In genomic region chr9:83971485-83971884, GRCh38 we compare ENCODE assay signal across 20 cellular contexts. TPM values are rescaled to one million over a fixed set of nuclear protein-coding genes. Genes with fewer than 3 reads are reported as not detected.
DNase-seq lines count a peak whose midpoint lies in the region; ATAC-seq, FAIRE-seq and TF ChIP-seq lines count a peak whose summit lies in the region.
"Had no signal": no experiment of that assay in that cellular context is flagged by ENCODE, and none has a peak within 500 bp of the region (broad histone marks: within the 10 kb centered on the region; RNA-seq: fewer than 3 reads in every experiment).

No MANE protein-coding gene starts in this region.

- CTCF ChIA-PET in activated CD4-positive, alpha-beta memory T cell treated with anti-CD3 and anti-CD28 coated beads for 36 hours (lab: Charles Lee), result interaction anchor here (0.7 kb wide), 1 partner anchor 11 kb away, joined by 3 read pairs; no protein-coding TSS in a partner anchor
- CTCF ChIA-PET in activated CD4-positive, alpha-beta memory T cell treated with anti-CD3 and anti-CD28 coated beads, Interleukin-2, amount 10 ng/mL, durations not matched to agents 7 days and 5 days (lab: Charles Lee), result interaction anchor here (1.1 to 1.3 kb wide), 2 partner anchors 9 kb away, joined by 3 to 4 read pairs; partner anchors contain the start of gene RMI1

- no peak overlapping the region for H3K4me3 ChIP-seq in neural progenitor cell
- H3K4me3 ChIP-seq: BLaER1, K562 had no signal

- H3K27me3 Mint-ChIP-seq in activated CD4-positive, alpha-beta memory T cell treated with anti-CD3 and anti-CD28 coated beads for 36 hours, result no peaks in the 10 kb centered on the region
- H3K27me3 Mint-ChIP-seq in activated CD4-positive, alpha-beta memory T cell treated with anti-CD3 and anti-CD28 coated beads, Interleukin-2, amount 10 ng/mL, durations not matched to agents 7 days and 5 days, result no peaks in the 10 kb centered on the region
- H3K27me3 Mint-ChIP-seq in T-helper 17 cell, result no peaks in the 10 kb centered on the region
- peaks cover 2% of the 10 kb centered on the region for H3K27me3 Mint-ChIP-seq in endothelial cell (ENCODE audit: unreplicated experiment)
- H3K27me3 Mint-ChIP-seq in neural progenitor cell (ENCODE audit: insufficient read depth, low read depth), result peaks cover 3% of the 10 kb centered on the region

- intact Hi-C loops in activated CD4-positive, alpha-beta memory T cell treated with anti-CD3 and anti-CD28 coated beads for 36 hours (cut with micrococcal nuclease), result loop anchor here (10.0 kb wide), 1 partner anchor 783 kb away; no protein-coding TSS in a partner anchor

- TF ChIP-seq POLR2A in GM12892 (IDR thresholded peaks at IDR 0.05; ENCODE audit: low read depth, low read length), result peak; percentile 20; the same call in 1 of the 2 replicates

- no peak overlapping the region for H3K27ac ChIP-seq in neural progenitor cell
- H3K27ac ChIP-seq: BLaER1, HL-60, RWPE1 had no signal

- peaks cover 49% of the 10 kb centered on the region for H3K4me1 Mint-ChIP-seq in activated CD4-positive, alpha-beta memory T cell treated with anti-CD3 and anti-CD28 coated beads for 36 hours (ENCODE audit: low read depth)
- H3K4me1 Mint-ChIP-seq in activated CD4-positive, alpha-beta memory T cell treated with anti-CD3 and anti-CD28 coated beads, Interleukin-2, amount 10 ng/mL, durations not matched to agents 7 days and 5 days, result peaks cover 42% of the 10 kb centered on the region
- peaks cover 36% of the 10 kb centered on the region for H3K4me1 Mint-ChIP-seq in T-helper 17 cell
- peaks cover 9% of the 10 kb centered on the region for H3K4me1 Mint-ChIP-seq in endothelial cell (ENCODE audit: unreplicated experiment)
- H3K4me1 Mint-ChIP-seq in neural progenitor cell, result peaks cover 14% of the 10 kb centered on the region

- H3K79me2 ChIP-seq in neural progenitor cell (ENCODE audit: low read depth), result peaks cover 82% of the 10 kb centered on the region

- no peaks in the 10 kb centered on the region for H3K9me3 Mint-ChIP-seq in activated CD4-positive, alpha-beta memory T cell treated with anti-CD3 and anti-CD28 coated beads for 36 hours
- no peaks in the 10 kb centered on the region for H3K9me3 Mint-ChIP-seq in activated CD4-positive, alpha-beta memory T cell treated with anti-CD3 and anti-CD28 coated beads, Interleukin-2, amount 10 ng/mL, durations not matched to agents 7 days and 5 days
- H3K9me3 Mint-ChIP-seq in endothelial cell (ENCODE audit: unreplicated experiment), result no peaks in the 10 kb centered on the region
- no peaks in the 10 kb centered on the region for H3K9me3 Mint-ChIP-seq in neural progenitor cell

- H2AFZ ChIP-seq in neural progenitor cell (replicated peaks), result no peak overlapping the region

- H3K4me2 ChIP-seq in neural progenitor cell, result no peak overlapping the region
- H3K4me2 ChIP-seq: BLaER1 had no signal

- no peak for FAIRE-seq in GM12892 (lab: Jason Lieb, UNC)
- FAIRE-seq: K562 had no signal

- H3K9me3 ChIP-seq in T-helper 17 cell (ENCODE audit: control insufficient read depth, low read length, poor library complexity, severe bottlenecking) (no peaks in the 10 kb centered on the region), neural progenitor cell (ENCODE audit: low read depth) (no peaks in the 10 kb centered on the region)
- H3K9me3 ChIP-seq: BLaER1 had no signal

- ATAC-seq in T-helper 17 cell, result no peak
- ATAC-seq: HCT116, K562, PC-3 had no signal

- DNase-seq in activated CD4-positive, alpha-beta memory T cell treated with anti-CD3 and anti-CD28 coated beads for 36 hours, result no peak
- no peak for DNase-seq in activated CD4-positive, alpha-beta memory T cell treated with anti-CD3 and anti-CD28 coated beads, Interleukin-2, amount 10 ng/mL, durations not matched to agents 7 days and 5 days
- no peak for DNase-seq in GM12892 (ENCODE audit: insufficient read length)
- DNase-seq in T-helper 17 cell, result no peak
- no peak for DNase-seq in endothelial cell (ENCODE audit: low spot score)
- no peak for DNase-seq in neural progenitor cell (ENCODE audit: low spot score)
- no peak for DNase-seq in NCI-H146 treated with DMSO at 0.1 percent for 48 hours (lab: John Stamatoyannopoulos, UW; ENCODE audit: unreplicated experiment)
- no peak for DNase-seq in NK-92 (lab: John Stamatoyannopoulos, UW; ENCODE audit: unreplicated experiment)
- DNase-seq: 8988T, GF-D8, NCI-H1417, NCI-H2029, NCI-H2171 treated with DMSO at 0.1 percent for 48 hours, NCI-H774, PC-3 had no signal

- TF ChIP-seq CTCF in endothelial cell (IDR thresholded peaks at IDR 0.05; ENCODE audit: unreplicated experiment), result no peak
- TF ChIP-seq CTCF in neural progenitor cell (IDR thresholded peaks at IDR 0.05), result no peak

- peak overlapping the region; percentile 54 for H3K27ac Mint-ChIP-seq in activated CD4-positive, alpha-beta memory T cell treated with anti-CD3 and anti-CD28 coated beads for 36 hours
- no peak overlapping the region for H3K27ac Mint-ChIP-seq in activated CD4-positive, alpha-beta memory T cell treated with anti-CD3 and anti-CD28 coated beads, Interleukin-2, amount 10 ng/mL, durations not matched to agents 7 days and 5 days
- peak overlapping the region; percentile 34 for H3K27ac Mint-ChIP-seq in T-helper 17 cell
- no peak overlapping the region for H3K27ac Mint-ChIP-seq in endothelial cell (ENCODE audit: unreplicated experiment)
- H3K27ac Mint-ChIP-seq in neural progenitor cell, result no peak overlapping the region

- no peak overlapping the region for H3K4me3 Mint-ChIP-seq in activated CD4-positive, alpha-beta memory T cell treated with anti-CD3 and anti-CD28 coated beads for 36 hours
- H3K4me3 Mint-ChIP-seq in activated CD4-positive, alpha-beta memory T cell treated with anti-CD3 and anti-CD28 coated beads, Interleukin-2, amount 10 ng/mL, durations not matched to agents 7 days and 5 days, result no peak overlapping the region
- H3K4me3 Mint-ChIP-seq in T-helper 17 cell (no peak overlapping the region), endothelial cell (ENCODE audit: unreplicated experiment) (peak overlapping the region; percentile 12), neural progenitor cell (no peak overlapping the region)

- H4K20me1 ChIP-seq in neural progenitor cell (ENCODE audit: low read depth), result peaks cover 98% of the 10 kb centered on the region

- H3K36me3 ChIP-seq in neural progenitor cell, result peaks cover 89% of the 10 kb centered on the region

- H3K4me1 ChIP-seq in neural progenitor cell, result peaks cover 8% of the 10 kb centered on the region

- no peak overlapping the region for H3K9ac ChIP-seq in neural progenitor cell
- H3K9ac ChIP-seq: BLaER1 had no signal

- H3F3A ChIP-seq in neural progenitor cell (ENCODE audit: low read depth), result peaks cover 99% of the 10 kb centered on the region

- peaks cover 80% of the 10 kb centered on the region for H3K36me3 Mint-ChIP-seq in activated CD4-positive, alpha-beta memory T cell treated with anti-CD3 and anti-CD28 coated beads for 36 hours
- H3K36me3 Mint-ChIP-seq in activated CD4-positive, alpha-beta memory T cell treated with anti-CD3 and anti-CD28 coated beads, Interleukin-2, amount 10 ng/mL, durations not matched to agents 7 days and 5 days (ENCODE audit: low read depth), result peaks cover 91% of the 10 kb centered on the region
- H3K36me3 Mint-ChIP-seq in T-helper 17 cell (ENCODE audit: low read depth), result peaks cover 25% of the 10 kb centered on the region
- H3K36me3 Mint-ChIP-seq in endothelial cell (ENCODE audit: low read depth, unreplicated experiment), result peaks cover 68% of the 10 kb centered on the region
- peaks cover 66% of the 10 kb centered on the region for H3K36me3 Mint-ChIP-seq in neural progenitor cell

- POLR2A ChIA-PET in activated CD4-positive, alpha-beta memory T cell treated with anti-CD3 and anti-CD28 coated beads for 36 hours (lab: Charles Lee), result interaction anchor here (1.4 to 2.7 kb wide), 3 partner anchors 8 to 11 kb away, joined by 4 to 13 read pairs (median 8); partner anchors contain the start of genes HNRNPK and RMI1
- POLR2A ChIA-PET in activated CD4-positive, alpha-beta memory T cell treated with anti-CD3 and anti-CD28 coated beads, Interleukin-2, amount 10 ng/mL, durations not matched to agents 7 days and 5 days (lab: Charles Lee), result interaction anchor here (3.4 to 4.1 kb wide), 3 partner anchors 9 to 14 kb away, joined by 18 to 30 read pairs (median 30); partner anchors contain the start of genes HNRNPK and RMI1

- no peaks in the 10 kb centered on the region for H3K27me3 ChIP-seq in neural progenitor cell
- H3K27me3 ChIP-seq: BLaER1 had no signal

RNA-seq across cellular contexts. Expression of gene HNRNPK, which starts 8.5 kb away (rescaled TPM):
- total RNA-seq in activated CD4-positive, alpha-beta memory T cell treated with anti-CD3 and anti-CD28 coated beads for 36 hours, result 100 to 1,000 TPM; 694 to 716 TPM
- total RNA-seq in activated CD4-positive, alpha-beta memory T cell treated with anti-CD3 and anti-CD28 coated beads, Interleukin-2, amount 10 ng/mL, durations not matched to agents 7 days and 5 days, result 100 to 1,000 TPM; 614 to 616 TPM
- 639 TPM for polyA plus RNA-seq in GM12892 (2012; ENCODE audit: missing spikeins)
- total RNA-seq in T-helper 17 cell, result 100 to 1,000 TPM; 612 to 613 TPM
- total RNA-seq in endothelial cell (ENCODE audit: unreplicated experiment), result 614 TPM
- 1,112 and 1,406 TPM in 2 replicates for total RNA-seq in neural progenitor cell (ENCODE audit: low replicate concordance)

RNA-seq across cellular contexts. Expression of gene RMI1, which starts 9.1 kb away (rescaled TPM):
- total RNA-seq in activated CD4-positive, alpha-beta memory T cell treated with anti-CD3 and anti-CD28 coated beads for 36 hours, result 10 to 100 TPM; 20.3 to 22.6 TPM
- total RNA-seq in activated CD4-positive, alpha-beta memory T cell treated with anti-CD3 and anti-CD28 coated beads, Interleukin-2, amount 10 ng/mL, durations not matched to agents 7 days and 5 days, result 10 to 100 TPM; 22.1 to 22.4 TPM
- polyA plus RNA-seq in GM12892 (2012; ENCODE audit: missing spikeins), result 16.6 TPM
- total RNA-seq in T-helper 17 cell (1 to 10 TPM in 1 of 2 donors, under 1 TPM in 1; 0.89 to 2.7 TPM), endothelial cell (ENCODE audit: unreplicated experiment) (11.5 TPM), neural progenitor cell (ENCODE audit: low replicate concordance) (22.9 and 35.7 TPM in 2 replicates)

RNA-seq across cellular contexts. Expression of gene KIF27, which starts 50.3 kb away (rescaled TPM):
- 1 to 10 TPM; 2.6 to 3.0 TPM for total RNA-seq in activated CD4-positive, alpha-beta memory T cell treated with anti-CD3 and anti-CD28 coated beads for 36 hours
- 1 to 10 TPM; 2.3 TPM for total RNA-seq in activated CD4-positive, alpha-beta memory T cell treated with anti-CD3 and anti-CD28 coated beads, Interleukin-2, amount 10 ng/mL, durations not matched to agents 7 days and 5 days
- polyA plus RNA-seq in GM12892 (2012; ENCODE audit: missing spikeins), result 2.6 TPM
- total RNA-seq in T-helper 17 cell, result 1 to 10 TPM; 4.9 to 7.2 TPM
- 6.5 TPM for total RNA-seq in endothelial cell (ENCODE audit: unreplicated experiment)
- 13.0 and 16.4 TPM in 2 replicates for total RNA-seq in neural progenitor cell (ENCODE audit: low replicate concordance)

Comparison
In these comparisons a context has a peak if more than half of its experiments do, and no peak if none do; other contexts are left out.
1. H3K27ac Mint-ChIP-seq: peak in activated CD4-positive, alpha-beta memory T cell treated with anti-CD3 and anti-CD28 coated beads for 36 hours (single experiment) and T-helper 17 cell (single experiment); none in activated CD4-positive, alpha-beta memory T cell treated with anti-CD3 and anti-CD28 coated beads, Interleukin-2, amount 10 ng/mL, durations not matched to agents 7 days and 5 days (single experiment), endothelial cell (single experiment) and neural progenitor cell (single experiment).